Comparison of ENCODE assay signal across 35 cellular contexts in genomic region chr10:46169736-46170135, GRCh38.
"Had no signal": no experiment of that assay in that cellular context is flagged by ENCODE, and none has a peak within 500 bp of the region (broad histone marks: within the 10 kb centered on the region; RNA-seq: fewer than 3 reads in every experiment).

No MANE protein-coding gene starts in this region.

- DNase-seq: Kasumi-1, MG63, MM.1S, MV-4-11, NCI-H1048, NCI-H1092, NCI-H1092 treated with DMSO at 0.1 percent for 48 hours, NCI-H1105, NCI-H1105 treated with DMSO at 0.1 percent for 48 hours, NCI-H1417, NCI-H1417 treated with DMSO at 0.1 percent for 48 hours, NCI-H1436, NCI-H1436 treated with DMSO at 0.1 percent for 48 hours, NCI-H146, NCI-H1694, NCI-H1694 treated with DMSO at 0.1 percent for 48 hours, NCI-H187, NCI-H187 treated with DMSO at 0.1 percent for 48 hours, NCI-H1930, NCI-H2029, NCI-H2029 treated with DMSO at 0.1 percent for 48 hours, NCI-H2081, NCI-H2081 treated with DMSO at 0.1 percent for 48 hours, NCI-H2107, NCI-H2171, NCI-H2171 treated with DMSO at 0.1 percent for 48 hours, NCI-H2227 treated with DMSO at 0.1 percent for 48 hours, NCI-H226, NCI-H345, NCI-H446, NCI-H446 treated with DMSO at 0.1 percent for 48 hours, NCI-H510A, NCI-H510A treated with DMSO at 0.1 percent for 48 hours, NCI-H524, NCI-H524 treated with DMSO at 0.1 percent for 48 hours had no signal

- H3K36me3 ChIP-seq: MG63 had no signal

- H3K27me3 ChIP-seq: MG63 had no signal

- H3K4me3 ChIP-seq: MG63 had no signal
